1 cellular context compared by ENCODE assay signal in the genomic region with DNA sequence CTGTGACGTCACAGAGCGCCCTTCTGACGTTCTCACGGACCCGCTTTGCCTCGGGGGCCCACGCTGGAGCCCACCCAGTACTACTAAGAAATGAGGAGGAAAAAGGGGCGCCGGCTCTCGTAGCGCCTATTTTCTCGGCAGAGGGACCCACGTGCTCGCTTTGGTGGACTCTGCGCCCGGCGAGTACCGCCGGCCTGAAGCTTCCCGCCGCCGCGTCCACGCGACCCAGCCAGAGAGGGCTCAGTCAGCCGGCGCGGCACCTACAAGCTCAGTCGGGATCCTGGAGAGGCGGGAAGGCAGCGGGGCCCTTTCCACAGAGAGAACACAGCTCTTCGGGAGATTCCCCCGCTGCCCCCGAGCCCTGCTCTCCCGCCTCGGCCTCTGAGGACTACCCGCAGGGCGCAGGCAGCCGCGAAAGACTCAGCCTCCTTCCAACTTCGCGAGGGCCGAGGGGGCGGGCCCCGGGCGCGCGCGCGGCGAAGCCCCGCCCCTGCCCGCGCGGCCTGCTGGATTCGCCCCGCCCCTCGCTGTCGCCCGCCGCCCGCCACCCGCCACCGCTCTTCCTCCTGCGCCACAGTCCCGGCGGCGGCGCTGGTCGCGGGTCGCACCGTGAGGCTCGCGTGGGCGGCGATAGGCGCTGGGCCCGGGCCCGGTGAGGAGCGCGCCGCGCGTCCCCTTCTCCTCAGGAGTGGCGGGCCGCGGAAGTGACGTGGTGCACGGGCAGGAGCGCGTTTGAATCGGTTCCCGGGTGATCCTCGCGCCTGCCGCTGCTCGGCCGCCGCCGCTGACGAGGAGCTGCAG.
TF ChIP-seq lines count a peak whose summit lies in the region.

Gene SMCHD1 (plus strand): TSS at position 574 of the 801 bp plus-strand sequence. CDS start 350 bp downstream, outside the sequence.

TF ChIP-seq in K562, 482 proteins besides CTCF, POLR2A, EP300 and RAD21 (continued from another document and continues in another):
- TF ChIP-seq, protein P1, sequence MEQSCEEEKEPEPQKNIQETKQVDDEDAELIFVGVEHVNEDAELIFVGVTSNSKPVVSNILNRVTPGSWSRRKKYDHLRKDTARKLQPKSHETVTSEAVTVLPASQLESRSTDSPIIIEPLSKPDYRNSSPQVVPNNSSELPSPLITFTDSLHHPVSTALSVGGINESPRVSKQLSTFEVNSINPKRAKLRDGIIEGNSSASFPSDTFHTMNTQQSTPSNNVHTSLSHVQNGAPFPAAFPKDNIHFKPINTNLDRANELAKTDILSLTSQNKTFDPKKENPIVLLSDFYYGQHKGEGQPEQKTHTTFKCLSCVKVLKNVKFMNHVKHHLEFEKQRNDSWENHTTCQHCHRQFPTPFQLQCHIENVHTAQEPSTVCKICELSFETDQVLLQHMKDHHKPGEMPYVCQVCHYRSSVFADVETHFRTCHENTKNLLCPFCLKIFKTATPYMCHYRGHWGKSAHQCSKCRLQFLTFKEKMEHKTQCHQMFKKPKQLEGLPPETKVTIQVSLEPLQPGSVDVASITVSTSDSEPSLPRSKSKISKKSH (CRISPR knock-in tag; IDR thresholded peaks at IDR 0.05) = no peak
- TF ChIP-seq RBM34 (IDR thresholded peaks at IDR 0.05; ENCODE audit: borderline replicate concordance, insufficient read depth, low read length) (no peak), ZNF695 (CRISPR knock-in tag; IDR thresholded peaks at IDR 0.05) (no peak), ATF7 (IDR thresholded peaks at IDR 0.05) (peak; percentile 88; the same call in 1 of the 2 replicates), SMARCB1 (IDR thresholded peaks at IDR 0.05; ENCODE audit: insufficient read length, low read depth) (no peak), ATF4 (CRISPR knock-in tag; IDR thresholded peaks at IDR 0.05) (no peak; the same call in 1 of the 2 replicates), PCBP1 (IDR thresholded peaks at IDR 0.05; ENCODE audit: low read depth, low read length, poor library complexity, severe bottlenecking) (peak; percentile 22), HCFC1 (IDR thresholded peaks at IDR 0.05; ENCODE audit: low read depth, low read length) (peak; percentile 69), ZNF253 (CRISPR knock-in tag; conservative IDR thresholded peaks at IDR 0.05) (no peak), U2AF2 (optimal IDR thresholded peaks at IDR 0.05; ENCODE audit: low read depth, low read length) (no peak), SMAD2 (IDR thresholded peaks at IDR 0.05; ENCODE audit: low read depth, low read length) (no peak), HNRNPK (IDR thresholded peaks at IDR 0.05; ENCODE audit: low read depth, low read length, poor library complexity, severe bottlenecking) (no peak), SFPQ (IDR thresholded peaks at IDR 0.05; ENCODE audit: low read depth, low read length) (no peak), ZEB2 (IDR thresholded peaks at IDR 0.05) (no peak), TAF1 (IDR thresholded peaks at IDR 0.05; ENCODE audit: control insufficient read depth, extremely low read depth, insufficient read depth, low read length, severe bottlenecking) (peak; percentile 94), RNF2 (IDR thresholded peaks at IDR 0.05) (peak; percentile 43; the same call in 1 of the 2 replicates)
- TF ChIP-seq, protein P2, sequence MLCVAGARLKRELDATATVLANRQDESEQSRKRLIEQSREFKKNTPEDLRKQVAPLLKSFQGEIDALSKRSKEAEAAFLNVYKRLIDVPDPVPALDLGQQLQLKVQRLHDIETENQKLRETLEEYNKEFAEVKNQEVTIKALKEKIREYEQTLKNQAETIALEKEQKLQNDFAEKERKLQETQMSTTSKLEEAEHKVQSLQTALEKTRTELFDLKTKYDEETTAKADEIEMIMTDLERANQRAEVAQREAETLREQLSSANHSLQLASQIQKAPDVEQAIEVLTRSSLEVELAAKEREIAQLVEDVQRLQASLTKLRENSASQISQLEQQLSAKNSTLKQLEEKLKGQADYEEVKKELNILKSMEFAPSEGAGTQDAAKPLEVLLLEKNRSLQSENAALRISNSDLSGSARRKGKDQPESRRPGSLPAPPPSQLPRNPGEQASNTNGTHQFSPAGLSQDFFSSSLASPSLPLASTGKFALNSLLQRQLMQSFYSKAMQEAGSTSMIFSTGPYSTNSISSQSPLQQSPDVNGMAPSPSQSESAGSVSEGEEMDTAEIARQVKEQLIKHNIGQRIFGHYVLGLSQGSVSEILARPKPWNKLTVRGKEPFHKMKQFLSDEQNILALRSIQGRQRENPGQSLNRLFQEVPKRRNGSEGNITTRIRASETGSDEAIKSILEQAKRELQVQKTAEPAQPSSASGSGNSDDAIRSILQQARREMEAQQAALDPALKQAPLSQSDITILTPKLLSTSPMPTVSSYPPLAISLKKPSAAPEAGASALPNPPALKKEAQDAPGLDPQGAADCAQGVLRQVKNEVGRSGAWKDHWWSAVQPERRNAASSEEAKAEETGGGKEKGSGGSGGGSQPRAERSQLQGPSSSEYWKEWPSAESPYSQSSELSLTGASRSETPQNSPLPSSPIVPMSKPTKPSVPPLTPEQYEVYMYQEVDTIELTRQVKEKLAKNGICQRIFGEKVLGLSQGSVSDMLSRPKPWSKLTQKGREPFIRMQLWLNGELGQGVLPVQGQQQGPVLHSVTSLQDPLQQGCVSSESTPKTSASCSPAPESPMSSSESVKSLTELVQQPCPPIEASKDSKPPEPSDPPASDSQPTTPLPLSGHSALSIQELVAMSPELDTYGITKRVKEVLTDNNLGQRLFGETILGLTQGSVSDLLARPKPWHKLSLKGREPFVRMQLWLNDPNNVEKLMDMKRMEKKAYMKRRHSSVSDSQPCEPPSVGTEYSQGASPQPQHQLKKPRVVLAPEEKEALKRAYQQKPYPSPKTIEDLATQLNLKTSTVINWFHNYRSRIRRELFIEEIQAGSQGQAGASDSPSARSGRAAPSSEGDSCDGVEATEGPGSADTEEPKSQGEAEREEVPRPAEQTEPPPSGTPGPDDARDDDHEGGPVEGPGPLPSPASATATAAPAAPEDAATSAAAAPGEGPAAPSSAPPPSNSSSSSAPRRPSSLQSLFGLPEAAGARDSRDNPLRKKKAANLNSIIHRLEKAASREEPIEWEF (CRISPR knock-in tag; IDR thresholded peaks at IDR 0.05) = no peak
- TF ChIP-seq, protein P3, sequence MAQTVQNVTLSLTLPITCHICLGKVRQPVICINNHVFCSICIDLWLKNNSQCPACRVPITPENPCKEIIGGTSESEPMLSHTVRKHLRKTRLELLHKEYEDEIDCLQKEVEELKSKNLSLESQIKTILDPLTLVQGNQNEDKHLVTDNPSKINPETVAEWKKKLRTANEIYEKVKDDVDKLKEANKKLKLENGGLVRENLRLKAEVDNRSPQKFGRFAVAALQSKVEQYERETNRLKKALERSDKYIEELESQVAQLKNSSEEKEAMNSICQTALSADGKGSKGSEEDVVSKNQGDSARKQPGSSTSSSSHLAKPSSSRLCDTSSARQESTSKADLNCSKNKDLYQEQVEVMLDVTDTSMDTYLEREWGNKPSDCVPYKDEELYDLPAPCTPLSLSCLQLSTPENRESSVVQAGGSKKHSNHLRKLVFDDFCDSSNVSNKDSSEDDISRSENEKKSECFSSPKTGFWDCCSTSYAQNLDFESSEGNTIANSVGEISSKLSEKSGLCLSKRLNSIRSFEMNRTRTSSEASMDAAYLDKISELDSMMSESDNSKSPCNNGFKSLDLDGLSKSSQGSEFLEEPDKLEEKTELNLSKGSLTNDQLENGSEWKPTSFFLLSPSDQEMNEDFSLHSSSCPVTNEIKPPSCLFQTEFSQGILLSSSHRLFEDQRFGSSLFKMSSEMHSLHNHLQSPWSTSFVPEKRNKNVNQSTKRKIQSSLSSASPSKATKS (CRISPR knock-in tag; IDR thresholded peaks at IDR 0.05) = no peak
- TF ChIP-seq, protein P4, sequence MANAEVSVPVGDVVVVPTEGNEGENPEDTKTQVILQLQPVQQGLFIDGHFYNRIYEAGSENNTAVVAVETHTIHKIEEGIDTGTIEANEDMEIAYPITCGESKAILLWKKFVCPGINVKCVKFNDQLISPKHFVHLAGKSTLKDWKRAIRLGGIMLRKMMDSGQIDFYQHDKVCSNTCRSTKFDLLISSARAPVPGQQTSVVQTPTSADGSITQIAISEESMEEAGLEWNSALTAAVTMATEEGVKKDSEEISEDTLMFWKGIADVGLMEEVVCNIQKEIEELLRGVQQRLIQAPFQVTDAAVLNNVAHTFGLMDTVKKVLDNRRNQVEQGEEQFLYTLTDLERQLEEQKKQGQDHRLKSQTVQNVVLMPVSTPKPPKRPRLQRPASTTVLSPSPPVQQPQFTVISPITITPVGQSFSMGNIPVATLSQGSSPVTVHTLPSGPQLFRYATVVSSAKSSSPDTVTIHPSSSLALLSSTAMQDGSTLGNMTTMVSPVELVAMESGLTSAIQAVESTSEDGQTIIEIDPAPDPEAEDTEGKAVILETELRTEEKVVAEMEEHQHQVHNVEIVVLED (CRISPR knock-in tag; IDR thresholded peaks at IDR 0.05) = no peak; the same call in 1 of the 2 replicates
- TF ChIP-seq, protein P5, sequence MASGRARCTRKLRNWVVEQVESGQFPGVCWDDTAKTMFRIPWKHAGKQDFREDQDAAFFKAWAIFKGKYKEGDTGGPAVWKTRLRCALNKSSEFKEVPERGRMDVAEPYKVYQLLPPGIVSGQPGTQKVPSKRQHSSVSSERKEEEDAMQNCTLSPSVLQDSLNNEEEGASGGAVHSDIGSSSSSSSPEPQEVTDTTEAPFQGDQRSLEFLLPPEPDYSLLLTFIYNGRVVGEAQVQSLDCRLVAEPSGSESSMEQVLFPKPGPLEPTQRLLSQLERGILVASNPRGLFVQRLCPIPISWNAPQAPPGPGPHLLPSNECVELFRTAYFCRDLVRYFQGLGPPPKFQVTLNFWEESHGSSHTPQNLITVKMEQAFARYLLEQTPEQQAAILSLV (tag; IDR thresholded peaks at IDR 0.05) = no peak
- TF ChIP-seq, protein P6, sequence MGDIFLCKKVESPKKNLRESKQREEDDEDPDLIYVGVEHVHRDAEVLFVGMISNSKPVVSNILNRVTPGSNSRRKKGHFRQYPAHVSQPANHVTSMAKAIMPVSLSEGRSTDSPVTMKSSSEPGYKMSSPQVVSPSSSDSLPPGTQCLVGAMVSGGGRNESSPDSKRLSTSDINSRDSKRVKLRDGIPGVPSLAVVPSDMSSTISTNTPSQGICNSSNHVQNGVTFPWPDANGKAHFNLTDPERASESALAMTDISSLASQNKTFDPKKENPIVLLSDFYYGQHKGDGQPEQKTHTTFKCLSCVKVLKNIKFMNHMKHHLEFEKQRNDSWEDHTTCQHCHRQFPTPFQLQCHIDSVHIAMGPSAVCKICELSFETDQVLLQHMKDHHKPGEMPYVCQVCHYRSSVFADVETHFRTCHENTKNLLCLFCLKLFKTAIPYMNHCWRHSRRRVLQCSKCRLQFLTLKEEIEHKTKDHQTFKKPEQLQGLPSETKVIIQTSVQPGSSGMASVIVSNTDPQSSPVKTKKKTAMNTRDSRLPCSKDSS (IDR thresholded peaks at IDR 0.05; ENCODE audit: low read depth, partially characterized antibody) = no peak
- TF ChIP-seq, protein P7, sequence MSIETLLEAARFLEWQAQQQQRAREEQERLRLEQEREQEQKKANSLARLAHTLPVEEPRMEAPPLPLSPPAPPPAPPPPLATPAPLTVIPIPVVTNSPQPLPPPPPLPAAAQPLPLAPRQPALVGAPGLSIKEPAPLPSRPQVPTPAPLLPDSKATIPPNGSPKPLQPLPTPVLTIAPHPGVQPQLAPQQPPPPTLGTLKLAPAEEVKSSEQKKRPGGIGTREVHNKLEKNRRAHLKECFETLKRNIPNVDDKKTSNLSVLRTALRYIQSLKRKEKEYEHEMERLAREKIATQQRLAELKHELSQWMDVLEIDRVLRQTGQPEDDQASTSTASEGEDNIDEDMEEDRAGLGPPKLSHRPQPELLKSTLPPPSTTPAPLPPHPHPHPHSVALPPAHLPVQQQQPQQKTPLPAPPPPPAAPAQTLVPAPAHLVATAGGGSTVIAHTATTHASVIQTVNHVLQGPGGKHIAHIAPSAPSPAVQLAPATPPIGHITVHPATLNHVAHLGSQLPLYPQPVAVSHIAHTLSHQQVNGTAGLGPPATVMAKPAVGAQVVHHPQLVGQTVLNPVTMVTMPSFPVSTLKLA (conservative IDR thresholded peaks at IDR 0.05) = peak; percentile 95 to 98
